In genomic region chr7:2575046-2575732, GRCh38 we compare ENCODE assay signal across 14 cellular contexts. TPM values are rescaled to one million over a fixed set of nuclear protein-coding genes. Genes with fewer than 3 reads are reported as not detected.
DNase-seq lines count a peak whose midpoint lies in the region; ATAC-seq and TF ChIP-seq lines count a peak whose summit lies in the region.
"Had no signal": no experiment of that assay in that cellular context is flagged by ENCODE, and none has a peak within 500 bp of the region (broad histone marks: within the 10 kb centered on the region; RNA-seq: fewer than 3 reads in every experiment).

No MANE protein-coding gene starts in this region.

- H3K14ac ChIP-seq in neuronal stem cell (ENCODE audit: low read length), result peak overlapping the region; percentile 63

- TF ChIP-seq CTCF in natural killer cell (IDR thresholded peaks at IDR 0.05) (no peak), brain (conservative IDR thresholded peaks at IDR 0.05) (no peak)

- peaks cover 1% of the 10 kb centered on the region for H3K79me1 ChIP-seq in neuronal stem cell (ENCODE audit: low read depth, low read length)

- peaks cover 5 to 40% of the 10 kb centered on the region in 2 donors for H3K36me3 ChIP-seq in neuronal stem cell (replicated peaks in 1 of 2; ENCODE audit: control insufficient read depth in 2 of 2, insufficient read depth in 2 of 2, low read length in 2 of 2)
- H3K36me3 ChIP-seq: SJSA1 had no signal

- no peak overlapping the region for H2BK12ac ChIP-seq in neuronal stem cell (ENCODE audit: low read length)

- H3K27me3 Mint-ChIP-seq in natural killer cell treated with Interleukin-12 subunit alpha and Interleukin-12 subunit beta and Interleukin-15 and Interleukin-18, amount 100 ng/mL, for 72 hours, result no peaks in the 10 kb centered on the region
- H3K27me3 Mint-ChIP-seq in natural killer cell (ENCODE audit: low read depth in 2 of 2), result no peaks in the 10 kb centered on the region
- H3K27me3 Mint-ChIP-seq in brain, result no peaks in the 10 kb centered on the region

- no peaks in the 10 kb centered on the region for H3K36me3 Mint-ChIP-seq in natural killer cell treated with Interleukin-12 subunit alpha and Interleukin-12 subunit beta and Interleukin-15 and Interleukin-18, amount 100 ng/mL, for 72 hours
- H3K36me3 Mint-ChIP-seq in natural killer cell (no peaks in the 10 kb centered on the region), brain (peaks cover 35% of the 10 kb centered on the region)

- H2BK120ac ChIP-seq in neuronal stem cell (ENCODE audit: low read depth, low read length), result no peak overlapping the region

- H3K4me3 ChIP-seq in neuronal stem cell (ENCODE audit: low read length in 2 of 2), result no peak overlapping the region
- H3K4me3 ChIP-seq: Peyer's patch, SJSA1 had no signal

- peak; percentile 61 for DNase-seq in natural killer cell treated with Interleukin-12 subunit alpha and Interleukin-12 subunit beta and Interleukin-15 and Interleukin-18, amount 100 ng/mL, for 72 hours (ENCODE audit: low spot score)
- DNase-seq in natural killer cell (no peak), neuronal stem cell (ENCODE audit: low spot score) (no peak), D341Med (ENCODE audit: low spot score) (no peak), NCI-H146 (lab: John Stamatoyannopoulos, UW) (no peak)
- DNase-seq: DMS 273 treated with DMSO at 0.1 percent for 48 hours, NCI-H1694 treated with DMSO at 0.1 percent for 48 hours, NCI-H2081 treated with DMSO at 0.1 percent for 48 hours, NCI-H446, NCI-H526, Peyer's patch had no signal

- no peak overlapping the region for H2AFZ ChIP-seq in neuronal stem cell (ENCODE audit: low read length)

- peak overlapping the region; percentile 11 for H3K4me3 Mint-ChIP-seq in natural killer cell treated with Interleukin-12 subunit alpha and Interleukin-12 subunit beta and Interleukin-15 and Interleukin-18, amount 100 ng/mL, for 72 hours
- no peak overlapping the region for H3K4me3 Mint-ChIP-seq in natural killer cell
- no peak overlapping the region for H3K4me3 Mint-ChIP-seq in brain

- peak overlapping the region; percentile 22 for H4K91ac ChIP-seq in neuronal stem cell (ENCODE audit: low read depth, low read length, poor library complexity)

- H3K9me3 Mint-ChIP-seq in natural killer cell treated with Interleukin-12 subunit alpha and Interleukin-12 subunit beta and Interleukin-15 and Interleukin-18, amount 100 ng/mL, for 72 hours, result no peaks in the 10 kb centered on the region
- H3K9me3 Mint-ChIP-seq in natural killer cell (no peaks in the 10 kb centered on the region), brain (no peaks in the 10 kb centered on the region)

- no CpG with 5 or more reads among the region's 21 CpGs for WGBS in neuronal stem cell (ENCODE audit: extremely low coverage in 2 of 2, insufficient read length in 2 of 2, insufficient replicate concordance in 1 of 2), 2 donors

- H3K23ac ChIP-seq in neuronal stem cell (ENCODE audit: low read depth, low read length, poor library complexity), result peak overlapping the region; percentile 16

- H4K8ac ChIP-seq in neuronal stem cell (ENCODE audit: low read depth, low read length), result no peak overlapping the region

- H3K18ac ChIP-seq in neuronal stem cell (ENCODE audit: low read length), result peak overlapping the region; percentile 57

- H3K4me1 ChIP-seq in neuronal stem cell (ENCODE audit: control insufficient read depth in 2 of 2, insufficient read depth in 1 of 2, low read depth in 1 of 2, low read length in 2 of 2), result peaks cover 0 to 11% of the 10 kb centered on the region in 2 donors

- peak; percentile 41 to 55 for ATAC-seq in natural killer cell treated with Interleukin-12 subunit alpha and Interleukin-12 subunit beta and Interleukin-15 and Interleukin-18, amount 100 ng/mL, for 72 hours
- no peak for ATAC-seq in natural killer cell
- ATAC-seq in GM19463 (IDR thresholded peaks at IDR 0.05; ENCODE audit: unreplicated experiment), result no peak

- peak overlapping the region; percentile 72 for H2BK5ac ChIP-seq in neuronal stem cell (ENCODE audit: low read length)

- peak overlapping the region; percentile 68 for H2AK5ac ChIP-seq in neuronal stem cell (ENCODE audit: low read depth, low read length)

- H3K4me1 Mint-ChIP-seq in natural killer cell treated with Interleukin-12 subunit alpha and Interleukin-12 subunit beta and Interleukin-15 and Interleukin-18, amount 100 ng/mL, for 72 hours (ENCODE audit: low read depth in 2 of 2), result peaks cover 16 to 23% of the 10 kb centered on the region in 2 donors
- peaks cover 11 to 19% of the 10 kb centered on the region in 2 donors for H3K4me1 Mint-ChIP-seq in natural killer cell
- no peaks in the 10 kb centered on the region for H3K4me1 Mint-ChIP-seq in brain

- H2BK15ac ChIP-seq in neuronal stem cell (ENCODE audit: low read length), result no peak overlapping the region

- no peak overlapping the region for H3K27ac ChIP-seq in neuronal stem cell (replicated peaks; ENCODE audit: low read length)
- H3K27ac ChIP-seq: Peyer's patch, SJSA1 had no signal

- no peak overlapping the region for H3K4ac ChIP-seq in neuronal stem cell (ENCODE audit: low read length)

- no peaks in the 10 kb centered on the region for H3K27me3 ChIP-seq in neuronal stem cell (ENCODE audit: control insufficient read depth in 3 of 3, insufficient read depth in 3 of 3, low read depth in 1 of 3, low read length in 3 of 3)
- H3K27me3 ChIP-seq: Peyer's patch, SJSA1 had no signal

- no peak overlapping the region for H3K4me2 ChIP-seq in neuronal stem cell (ENCODE audit: insufficient read depth, low read length, poor library complexity, severe bottlenecking)

- intact Hi-C loops in natural killer cell (cut with micrococcal nuclease), result no loop called here

- H3K9ac ChIP-seq in neuronal stem cell (ENCODE audit: low read depth, low read length, poor library complexity), result peak overlapping the region; percentile 38

- H3K27ac Mint-ChIP-seq in natural killer cell treated with Interleukin-12 subunit alpha and Interleukin-12 subunit beta and Interleukin-15 and Interleukin-18, amount 100 ng/mL, for 72 hours, result peak overlapping the region in 1 of 2 donors; percentile 71
- no peak overlapping the region for H3K27ac Mint-ChIP-seq in natural killer cell
- H3K27ac Mint-ChIP-seq in brain, result peak overlapping the region in 3 of 5 experiments; percentile 28 to 89 (median 41)

- H3K9me3 ChIP-seq in neuronal stem cell (replicated peaks in 1 of 2; ENCODE audit: control insufficient read depth in 2 of 2, insufficient read depth in 1 of 2, low read depth in 1 of 2, low read length in 2 of 2), result no peaks in the 10 kb centered on the region
- H3K9me3 ChIP-seq: Peyer's patch, SJSA1 had no signal

RNA-seq across cellular contexts. Expression of gene IQCE, which starts 16.4 kb away (rescaled TPM):
- total RNA-seq in natural killer cell treated with Interleukin-12 subunit alpha and Interleukin-12 subunit beta and Interleukin-15 and Interleukin-18, amount 100 ng/mL, for 72 hours, result 10 to 100 TPM; 11.6 to 17.7 TPM
- 10 to 100 TPM in 2 of 3 donors, 1 to 10 TPM in 1; 9.6 to 13.5 (median 11.3) TPM for total RNA-seq in natural killer cell
- polyA plus RNA-seq in brain (ENCODE audit: insufficient read depth, low read depth, low replicate concordance), result 18.0 TPM
- polyA plus RNA-seq in neuronal stem cell (2013, experiment 1 of 2), result 10.4 TPM
- polyA plus RNA-seq in neuronal stem cell (2013, experiment 2 of 2), result 10.3 TPM

RNA-seq across cellular contexts. Expression of gene BRAT1, which starts 19.9 kb away (rescaled TPM):
- total RNA-seq in natural killer cell treated with Interleukin-12 subunit alpha and Interleukin-12 subunit beta and Interleukin-15 and Interleukin-18, amount 100 ng/mL, for 72 hours, result 10 to 100 TPM; 27.0 to 61.4 TPM
- total RNA-seq in natural killer cell, result 10 to 100 TPM; 24.9 to 26.7 (median 25.6) TPM
- 49.3 TPM for polyA plus RNA-seq in brain (ENCODE audit: insufficient read depth, low read depth, low replicate concordance)
- polyA plus RNA-seq in neuronal stem cell (2013, experiment 1 of 2), result 18.7 TPM
- 18.1 TPM for polyA plus RNA-seq in neuronal stem cell (2013, experiment 2 of 2)

RNA-seq across cellular contexts. Expression of gene LFNG, which starts 55.6 kb away (rescaled TPM):
- total RNA-seq in natural killer cell treated with Interleukin-12 subunit alpha and Interleukin-12 subunit beta and Interleukin-15 and Interleukin-18, amount 100 ng/mL, for 72 hours, result 100 to 1,000 TPM in 1 of 2 donors, 10 to 100 TPM in 1; 89.8 to 153 TPM
- total RNA-seq in natural killer cell, result 100 to 1,000 TPM; 140 to 191 (median 176) TPM
- 86.6 TPM for polyA plus RNA-seq in brain (ENCODE audit: insufficient read depth, low read depth, low replicate concordance)
- polyA plus RNA-seq in neuronal stem cell (2013, experiment 1 of 2), result 84.0 TPM
- polyA plus RNA-seq in neuronal stem cell (2013, experiment 2 of 2), result 82.3 TPM

RNA-seq across cellular contexts. Expression of gene TTYH3, which starts 56.6 kb away (rescaled TPM):
- total RNA-seq in natural killer cell treated with Interleukin-12 subunit alpha and Interleukin-12 subunit beta and Interleukin-15 and Interleukin-18, amount 100 ng/mL, for 72 hours, result 10 to 100 TPM; 23.7 to 24.8 TPM
- total RNA-seq in natural killer cell, result 10 to 100 TPM; 38.3 to 47.1 (median 42.4) TPM
- 48.7 TPM for polyA plus RNA-seq in brain (ENCODE audit: insufficient read depth, low read depth, low replicate concordance)
- 136 TPM for polyA plus RNA-seq in neuronal stem cell (2013, experiment 1 of 2)
- 133 TPM for polyA plus RNA-seq in neuronal stem cell (2013, experiment 2 of 2)

Comparison
In these comparisons a context has a peak if more than half of its experiments do, and no peak if none do; other contexts are left out.
1. ATAC-seq: peak in natural killer cell treated with Interleukin-12 subunit alpha and Interleukin-12 subunit beta and Interleukin-15 and Interleukin-18, amount 100 ng/mL, for 72 hours (2 of 2); none in natural killer cell (0 of 3) and GM19463 (single experiment).
2. H3K27ac Mint-ChIP-seq: peak in brain (3 of 5); none in natural killer cell (0 of 2).